Comparison of ENCODE assay signal across 8 cellular contexts in the genomic region with DNA sequence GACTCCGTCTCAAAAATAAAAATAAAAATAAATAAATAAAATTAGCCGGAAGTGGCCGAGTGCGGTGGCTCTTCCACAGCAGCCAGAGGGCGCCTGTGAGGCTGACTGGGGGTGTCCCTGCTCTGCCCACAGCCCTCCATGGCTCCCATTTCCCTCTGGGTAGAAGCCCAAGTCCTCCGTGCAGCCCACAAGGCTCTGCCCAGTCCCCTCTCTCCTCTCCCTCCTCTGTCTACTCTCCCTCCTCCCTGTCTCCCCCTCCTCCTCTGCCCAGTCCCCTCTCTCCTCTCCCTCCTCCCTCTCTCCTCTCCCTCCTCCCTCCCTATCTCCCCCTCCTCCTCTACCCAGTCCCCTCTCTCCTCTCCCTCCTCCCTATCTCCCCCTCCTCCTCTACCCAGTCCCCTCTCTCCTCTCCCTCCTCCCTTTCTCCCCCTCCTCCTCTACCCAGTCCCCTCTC. TPM values are rescaled to one million over a fixed set of nuclear protein-coding genes. Genes with fewer than 3 reads are reported as not detected.
DNase-seq lines count a peak whose midpoint lies in the region; ATAC-seq and TF ChIP-seq lines count a peak whose summit lies in the region.
"Had no signal": no experiment of that assay in that cellular context is flagged by ENCODE, and none has a peak within 500 bp of the region (broad histone marks: within the 10 kb centered on the region; RNA-seq: fewer than 3 reads in every experiment).

No MANE protein-coding gene starts in this region.

- peak; percentile 45 for TF ChIP-seq CTCF in GM10266 (IDR thresholded peaks at IDR 0.05; ENCODE audit: control insufficient read depth, insufficient read depth, low read depth, missing control alignments)
- TF ChIP-seq CTCF in upper lobe of right lung (IDR thresholded peaks at IDR 0.05) = peak; percentile 62

- no peaks in the 10 kb centered on the region for H3K9me3 Mint-ChIP-seq in activated T-helper 17 cell treated with anti-CD3 and anti-CD28 coated beads, Interleukin-2, amount 50 U/mL, for 72 hours

- H3K27me3 ChIP-seq in upper lobe of right lung = no peaks in the 10 kb centered on the region

- no peaks in the 10 kb centered on the region for H3K4me1 ChIP-seq in upper lobe of right lung

- H3K27ac Mint-ChIP-seq in activated T-helper 17 cell treated with anti-CD3 and anti-CD28 coated beads, Interleukin-2, amount 50 U/mL, for 72 hours = no peak overlapping the region

- no peak overlapping the region for H3K4me3 ChIP-seq in upper lobe of right lung
- H3K4me3 ChIP-seq: SK-N-MC had no signal

- ATAC-seq in activated T-helper 17 cell treated with anti-CD3 and anti-CD28 coated beads, Interleukin-2, amount 50 U/mL, for 72 hours (replicated peaks) = peak; percentile 72
- peak; percentile 65 for ATAC-seq in upper lobe of right lung

- no peaks in the 10 kb centered on the region for H3K9me3 ChIP-seq in upper lobe of right lung

- DNase-seq in GM10266 (ENCODE audit: extremely low spot score) (peak; percentile 79), NAMALWA (ENCODE audit: low spot score) (peak; percentile 81), hepatic stellate cell (ENCODE audit: low spot score) (peak; percentile 69), upper lobe of right lung (no peak), midbrain (lab: John Stamatoyannopoulos, UW) (no peak)
- DNase-seq in stimulated activated naive CD4-positive, alpha-beta T cell treated with Interleukin-2 at 50 U/mL for 16 hours (lab: John Stamatoyannopoulos, UW) = no peak

- H3K36me3 ChIP-seq in upper lobe of right lung = no peaks in the 10 kb centered on the region

- H3K27me3 Mint-ChIP-seq in activated T-helper 17 cell treated with anti-CD3 and anti-CD28 coated beads, Interleukin-2, amount 50 U/mL, for 72 hours = peaks cover 6% of the 10 kb centered on the region

- no peak overlapping the region for H3K4me3 Mint-ChIP-seq in activated T-helper 17 cell treated with anti-CD3 and anti-CD28 coated beads, Interleukin-2, amount 50 U/mL, for 72 hours

- H3K27ac ChIP-seq in upper lobe of right lung = no peak overlapping the region
- H3K27ac ChIP-seq: SK-N-MC had no signal

- H3K4me1 Mint-ChIP-seq in activated T-helper 17 cell treated with anti-CD3 and anti-CD28 coated beads, Interleukin-2, amount 50 U/mL, for 72 hours = no peaks in the 10 kb centered on the region

- H3K36me3 Mint-ChIP-seq in activated T-helper 17 cell treated with anti-CD3 and anti-CD28 coated beads, Interleukin-2, amount 50 U/mL, for 72 hours (ENCODE audit: low read depth) = no peaks in the 10 kb centered on the region

- intact Hi-C loops in upper lobe of right lung (cut with DNase I) = loop anchor here (5.0 kb wide), 1 partner anchor 151 kb away; no protein-coding TSS in a partner anchor

RNA-seq across cellular contexts. Expression of a gene that starts 20.4 kb away (rescaled TPM):
- total RNA-seq in activated T-helper 17 cell treated with anti-CD3 and anti-CD28 coated beads, Interleukin-2, amount 50 U/mL, for 72 hours = under 1 TPM; 0.45 to 0.50 TPM
- 15.9 TPM for total RNA-seq in upper lobe of right lung

RNA-seq across cellular contexts. Expression of a gene that starts 25.9 kb away (rescaled TPM):
- 100 to 1,000 TPM; 405 to 726 TPM for total RNA-seq in activated T-helper 17 cell treated with anti-CD3 and anti-CD28 coated beads, Interleukin-2, amount 50 U/mL, for 72 hours
- total RNA-seq in upper lobe of right lung = 245 TPM

RNA-seq across cellular contexts. Expression of a gene that starts 50.4 kb away (rescaled TPM):
- not detected for total RNA-seq in activated T-helper 17 cell treated with anti-CD3 and anti-CD28 coated beads, Interleukin-2, amount 50 U/mL, for 72 hours
- total RNA-seq in upper lobe of right lung = 0.46 TPM

RNA-seq across cellular contexts. Expression of a gene that starts 56.3 kb away (rescaled TPM):
- under 1 TPM in 1 of 2 donors, not detected in 1; 0.19 TPM for total RNA-seq in activated T-helper 17 cell treated with anti-CD3 and anti-CD28 coated beads, Interleukin-2, amount 50 U/mL, for 72 hours
- total RNA-seq in upper lobe of right lung = 0.75 TPM

Comparison
In these comparisons a context has a peak if more than half of its experiments do, and no peak if none do; other contexts are left out.
1. DNase-seq: peak in GM10266 (single experiment), NAMALWA (single experiment) and hepatic stellate cell (single experiment); none in upper lobe of right lung (single experiment), stimulated activated naive CD4-positive, alpha-beta T cell treated with Interleukin-2 at 50 U/mL for 16 hours (single experiment) and midbrain (single experiment).
2. RNA of a gene that starts 20.4 kb away (total RNA-seq): 15.9 TPM in upper lobe of right lung (single experiment); 0.45 to 0.50 TPM in activated T-helper 17 cell treated with anti-CD3 and anti-CD28 coated beads, Interleukin-2, amount 50 U/mL, for 72 hours; every median in the first group is over 10 times any median in the second.